Comparison of ENCODE assay signal across 8 cellular contexts in the genomic region with DNA sequence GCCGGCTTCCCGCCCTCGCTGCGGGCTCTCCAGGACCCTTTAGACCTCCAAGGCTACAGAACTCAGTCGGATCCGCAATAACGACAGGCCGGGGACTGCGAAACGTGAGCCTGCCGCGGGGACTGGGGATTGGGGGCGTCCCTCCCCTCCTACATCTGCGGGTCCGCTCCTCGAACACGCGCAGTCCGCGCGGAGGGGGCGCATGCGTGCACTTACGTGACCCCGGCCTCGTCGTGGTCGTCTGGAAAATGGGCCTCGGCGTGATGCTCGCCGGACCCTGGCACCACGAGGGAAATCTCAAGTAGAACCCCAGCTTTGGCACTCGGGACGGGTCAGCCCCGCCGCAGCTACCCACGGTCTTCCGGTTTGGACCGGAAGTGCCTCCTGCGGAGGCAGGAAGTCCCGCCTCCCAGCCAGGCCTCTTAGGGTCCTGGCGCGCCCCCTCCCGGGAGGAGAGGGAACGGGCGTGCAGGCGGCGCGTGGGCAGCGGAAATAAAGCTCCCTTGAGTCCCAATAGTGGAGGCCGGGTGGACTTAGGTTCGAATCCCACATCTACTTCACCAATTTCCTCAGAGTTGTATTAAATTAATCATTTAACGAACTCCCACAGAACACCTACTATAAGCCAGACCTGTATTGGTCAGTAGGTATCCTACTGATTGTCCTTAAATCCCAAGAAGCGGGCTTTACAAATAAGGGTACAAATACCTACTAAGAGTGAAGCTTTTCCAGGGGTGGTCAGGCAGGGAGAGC. TPM values are rescaled to one million over a fixed set of nuclear protein-coding genes. Genes with fewer than 3 reads are reported as not detected.
DNase-seq lines count a peak whose midpoint lies in the region; ATAC-seq and TF ChIP-seq lines count a peak whose summit lies in the region.

TAF1C (minus strand) TSS at position 373 of the 753 bp plus-strand sequence. CDS start 2,069 bp downstream, outside the sequence.

- H3K27me3 ChIP-seq in fibroblast of lung (ENCODE audit: control insufficient read depth, insufficient read depth, low read length): no peaks in the 10 kb centered on the region

- ATAC-seq in GM21825 (IDR thresholded peaks at IDR 0.05; ENCODE audit: unreplicated experiment): peak; percentile 91
- ATAC-seq in naive thymus-derived CD8-positive, alpha-beta T cell: peak; percentile 91 to 92

- peaks cover 0 to 15% (median 8%) of the 10 kb centered on the region in 3 donors for H3K36me3 Mint-ChIP-seq in naive thymus-derived CD8-positive, alpha-beta T cell

- H3K4me1 ChIP-seq in fibroblast of lung (ENCODE audit: control insufficient read depth, extremely low read depth, insufficient read depth, low read length): no peaks in the 10 kb centered on the region

- H2AFZ ChIP-seq in fibroblast of lung (ENCODE audit: low read length): peak within 1 kb of the TSS; percentile 96

- peak; percentile 79 to 84 for TF ChIP-seq CTCF in fibroblast of lung (conservative IDR thresholded peaks at IDR 0.05 in 1 of 2, IDR thresholded peaks at IDR 0.05 in 1 of 2; ENCODE audit: low read depth in 1 of 2, low read length in 2 of 2)

- H3K27ac ChIP-seq in fibroblast of lung (ENCODE audit: insufficient read depth, low read length): peak within 1 kb of the TSS; percentile 73

- H3K9ac ChIP-seq in fibroblast of lung (ENCODE audit: insufficient read depth, low read length): peak within 1 kb of the TSS; percentile 85

- peaks cover 17 to 27% (median 24%) of the 10 kb centered on the region in 4 donors for H3K4me1 Mint-ChIP-seq in naive thymus-derived CD8-positive, alpha-beta T cell

- H3K4me3 Mint-ChIP-seq in naive thymus-derived CD8-positive, alpha-beta T cell: peak within 1 kb of the TSS; percentile 85 to 95 (median 92)

- H3K79me2 ChIP-seq in fibroblast of lung (ENCODE audit: control insufficient read depth, insufficient read depth, low read length): peaks cover 24% of the 10 kb centered on the region

- H4K20me1 ChIP-seq in fibroblast of lung (ENCODE audit: control insufficient read depth, extremely low read depth, insufficient read depth, low read length): no peaks in the 10 kb centered on the region

- no peaks in the 10 kb centered on the region for H3K9me3 Mint-ChIP-seq in naive thymus-derived CD8-positive, alpha-beta T cell

- peak; percentile 92 for DNase-seq in Daoy (ENCODE audit: low read depth)
- peak; percentile 81 to 82 for DNase-seq in Kasumi-1 (lab: John Stamatoyannopoulos, UW)
- peak; percentile 92 for DNase-seq in RPMI8226
- DNase-seq in activated T-helper 1 cell treated with anti-CD3 and anti-CD28 coated beads, Interleukin-2, amount 50 U/mL, for 16 hours (ENCODE audit: low read depth in 1 of 2, low spot score in 1 of 2): peak; percentile 83 to 85
- DNase-seq in fibroblast of lung (ENCODE audit: low read depth in 2 of 2): peak; percentile 93 to 96
- peak; percentile 77 to 93 (median 88) for DNase-seq in naive thymus-derived CD8-positive, alpha-beta T cell
- peak; percentile 72 to 90 (median 85) for DNase-seq in stimulated activated naive CD4-positive, alpha-beta T cell (lab: John Stamatoyannopoulos, UW)

- POLR2A ChIA-PET in naive thymus-derived CD8-positive, alpha-beta T cell (lab: Charles Lee): interaction anchor here (0.5 to 2.3 kb wide), 8 partner anchors 9 to 362 kb away, joined by 3 to 15 read pairs (median 4); partner anchors contain the start of genes DNAAF1, HSDL1 and MBTPS1

- H3K4me3 ChIP-seq in fibroblast of lung (replicated peaks in 1 of 4; ENCODE audit: control extremely low read depth in 1 of 4, insufficient read depth in 1 of 4, low read depth in 3 of 4, low read length in 4 of 4): peak within 1 kb of the TSS; percentile 72 to 94 (median 80)

- H3K9me3 ChIP-seq in fibroblast of lung (ENCODE audit: control insufficient read depth, insufficient read depth, low read depth, low read length): no peaks in the 10 kb centered on the region

- no peaks in the 10 kb centered on the region for H3K27me3 Mint-ChIP-seq in naive thymus-derived CD8-positive, alpha-beta T cell

- peak within 1 kb of the TSS; percentile 77 to 97 (median 95) for H3K27ac Mint-ChIP-seq in naive thymus-derived CD8-positive, alpha-beta T cell

- H3K4me2 ChIP-seq in fibroblast of lung (ENCODE audit: extremely low read depth, insufficient read depth, low read length): peak within 1 kb of the TSS; percentile 87

- H3K36me3 ChIP-seq in fibroblast of lung (ENCODE audit: control insufficient read depth, insufficient read depth, low read length): peaks cover 11% of the 10 kb centered on the region

RNA-seq across cellular contexts. Expression of gene TAF1C, which starts in this region (rescaled TPM):
- total RNA-seq in Daoy (2014; rRNA removed; shearing (Covaris generic)): 15.1 and 20.9 TPM in 2 replicates
- 9.8 and 12.9 TPM in 2 replicates for total RNA-seq in fibroblast of lung
- polyA plus RNA-seq in fibroblast of lung: 9.3 and 15.9 TPM in 2 replicates
- polyA plus RNA-seq in fibroblast of lung (2012): 15.1 and 18.8 TPM in 2 replicates
- 14.1 and 20.1 TPM in 2 replicates for polyA minus RNA-seq in fibroblast of lung (ENCODE audit: low replicate concordance)
- 100 to 1,000 TPM; 107 to 110 TPM for total RNA-seq in naive thymus-derived CD8-positive, alpha-beta T cell
- 1 to 10 TPM; 4.2 to 8.3 (median 7.9) TPM for polyA plus RNA-seq in naive thymus-derived CD8-positive, alpha-beta T cell

Comparison
In these comparisons a context has a peak if more than half of its experiments do, and no peak if none do; other contexts are left out.
1. Peak in every context shown above with its lines: DNase-seq, ATAC-seq, H3K4me3 ChIP-seq and H3K27ac ChIP-seq.